ENCODE assay signal across 20 cellular contexts in the genomic region with DNA sequence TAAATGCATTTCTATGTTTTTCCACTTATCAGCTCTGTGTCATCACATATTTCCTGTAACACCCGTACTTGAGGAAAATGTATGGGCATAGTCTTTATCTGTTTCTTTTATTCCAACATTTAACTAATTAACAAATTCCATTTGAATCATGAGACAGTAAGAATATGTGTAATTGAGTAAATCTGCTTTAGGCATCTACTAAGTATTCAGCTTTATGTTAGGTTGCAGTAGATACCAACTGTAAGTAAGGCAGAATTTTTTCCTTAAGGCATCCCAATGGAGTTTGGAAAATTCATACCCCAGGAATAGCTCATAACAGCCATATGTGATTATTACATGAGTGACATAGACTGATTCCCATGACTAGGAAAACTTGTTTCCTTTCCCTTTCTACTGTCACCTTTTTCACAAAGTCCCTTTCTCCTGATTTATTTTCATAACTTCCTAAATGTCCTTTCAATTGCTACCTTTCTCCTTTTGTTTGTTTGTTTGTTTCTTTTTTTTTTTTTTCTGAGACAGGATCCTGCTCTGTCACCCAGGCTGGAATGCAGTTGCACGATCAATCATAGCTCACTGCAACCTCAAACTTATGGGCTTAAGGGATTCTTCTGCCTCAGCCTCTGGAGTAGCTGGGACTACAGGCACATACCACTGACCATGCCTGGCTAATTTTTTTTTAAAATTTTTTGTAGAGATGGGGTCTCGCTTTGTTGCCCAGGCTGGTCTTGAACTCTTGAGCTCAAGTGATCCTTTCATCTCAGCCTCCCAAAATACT.
"Had no signal": no experiment of that assay in that cellular context is flagged by ENCODE, and none has a peak within 500 bp of the region (broad histone marks: within the 10 kb centered on the region; RNA-seq: fewer than 3 reads in every experiment).

No MANE protein-coding gene starts in this region.

- H3K27ac ChIP-seq: epithelial cell of prostate, hepatocyte, prostate gland, right lobe of liver, stomach had no signal

- H3K4me1 ChIP-seq: prostate gland had no signal

- H3K36me3 ChIP-seq: prostate gland, right lobe of liver, stomach, upper lobe of left lung had no signal

- H3K27ac Mint-ChIP-seq: activated CD4-positive, alpha-beta T cell treated with anti-CD3 and anti-CD28 coated beads, Interleukin-2, amount 10 ng/mL, durations not matched to agents 24 days and 14 days; activated CD8-positive, alpha-beta T cell treated with anti-CD3 and anti-CD28 coated beads for 36 hours; activated naive CD4-positive, alpha-beta T cell treated with anti-CD3 and anti-CD28 coated beads, Interleukin-2, amount 10 ng/mL, durations not matched to agents 7 days and 5 days; activated naive CD8-positive, alpha-beta T cell treated with anti-CD3 and anti-CD28 coated beads, Interleukin-2, amount 50 U/mL, for 24 hours; endodermal cell; T-helper 17 cell had no signal

- H3K4me3 ChIP-seq: hepatocyte, lung, prostate gland, right lobe of liver, smooth muscle cell, stomach, upper lobe of left lung had no signal

- DNase-seq: activated CD4-positive, alpha-beta T cell treated with anti-CD3 and anti-CD28 coated beads, Interleukin-2, amount 10 ng/mL, durations not matched to agents 24 days and 14 days; activated CD8-positive, alpha-beta T cell treated with anti-CD3 and anti-CD28 coated beads for 36 hours; activated effector memory CD4-positive, alpha-beta T cell treated with Interleukin-2 at 50 U/mL for 16 hours; activated naive CD4-positive, alpha-beta T cell treated with anti-CD3 and anti-CD28 coated beads, Interleukin-2, amount 10 ng/mL, durations not matched to agents 7 days and 5 days; activated naive CD8-positive, alpha-beta T cell treated with anti-CD3 and anti-CD28 coated beads, Interleukin-2, amount 50 U/mL, for 24 hours; activated T-cell treated with anti-CD3 and anti-CD28 coated beads, Interleukin-2, amount 50 U/mL, for 4 hours; endodermal cell; foreskin fibroblast; midbrain; right lobe of liver; stimulated activated CD4-positive, alpha-beta T cell treated with anti-CD3 and anti-CD28 coated beads, Interleukin-4, amount 100 ng/mL, for 1 hour; stomach; T-helper 17 cell; upper lobe of left lung had no signal

- H3K36me3 Mint-ChIP-seq: brain had no signal

- H3K27me3 Mint-ChIP-seq: activated CD4-positive, alpha-beta T cell treated with anti-CD3 and anti-CD28 coated beads, Interleukin-2, amount 10 ng/mL, durations not matched to agents 24 days and 14 days; activated CD8-positive, alpha-beta T cell treated with anti-CD3 and anti-CD28 coated beads for 36 hours; activated naive CD4-positive, alpha-beta T cell treated with anti-CD3 and anti-CD28 coated beads, Interleukin-2, amount 10 ng/mL, durations not matched to agents 7 days and 5 days; activated naive CD8-positive, alpha-beta T cell treated with anti-CD3 and anti-CD28 coated beads, Interleukin-2, amount 50 U/mL, for 24 hours; brain; T-helper 17 cell had no signal

- H3K9me3 Mint-ChIP-seq: activated CD4-positive, alpha-beta T cell treated with anti-CD3 and anti-CD28 coated beads, Interleukin-2, amount 10 ng/mL, durations not matched to agents 24 days and 14 days; activated CD8-positive, alpha-beta T cell treated with anti-CD3 and anti-CD28 coated beads for 36 hours; activated naive CD4-positive, alpha-beta T cell treated with anti-CD3 and anti-CD28 coated beads, Interleukin-2, amount 10 ng/mL, durations not matched to agents 7 days and 5 days; activated naive CD8-positive, alpha-beta T cell treated with anti-CD3 and anti-CD28 coated beads, Interleukin-2, amount 50 U/mL, for 24 hours; activated T-cell treated with anti-CD3 and anti-CD28 coated beads, Interleukin-2, amount 50 U/mL, for 4 hours; brain; endodermal cell had no signal

- H3K4me3 Mint-ChIP-seq: activated CD4-positive, alpha-beta T cell treated with anti-CD3 and anti-CD28 coated beads, Interleukin-2, amount 10 ng/mL, durations not matched to agents 24 days and 14 days; activated CD8-positive, alpha-beta T cell treated with anti-CD3 and anti-CD28 coated beads for 36 hours; activated naive CD4-positive, alpha-beta T cell treated with anti-CD3 and anti-CD28 coated beads, Interleukin-2, amount 10 ng/mL, durations not matched to agents 7 days and 5 days; activated naive CD8-positive, alpha-beta T cell treated with anti-CD3 and anti-CD28 coated beads, Interleukin-2, amount 50 U/mL, for 24 hours; activated T-cell treated with anti-CD3 and anti-CD28 coated beads, Interleukin-2, amount 50 U/mL, for 4 hours; brain; endodermal cell; T-helper 17 cell had no signal

- H3K9me3 ChIP-seq: prostate gland, right lobe of liver, stomach, upper lobe of left lung had no signal

- ATAC-seq: activated CD8-positive, alpha-beta T cell treated with anti-CD3 and anti-CD28 coated beads for 36 hours; activated naive CD8-positive, alpha-beta T cell treated with anti-CD3 and anti-CD28 coated beads, Interleukin-2, amount 50 U/mL, for 24 hours; activated T-cell treated with anti-CD3 and anti-CD28 coated beads, Interleukin-2, amount 50 U/mL, for 4 hours; right lobe of liver; T-helper 17 cell had no signal

- H3K27me3 ChIP-seq: hepatocyte, right lobe of liver, stomach, upper lobe of left lung had no signal
